In the genomic region with DNA sequence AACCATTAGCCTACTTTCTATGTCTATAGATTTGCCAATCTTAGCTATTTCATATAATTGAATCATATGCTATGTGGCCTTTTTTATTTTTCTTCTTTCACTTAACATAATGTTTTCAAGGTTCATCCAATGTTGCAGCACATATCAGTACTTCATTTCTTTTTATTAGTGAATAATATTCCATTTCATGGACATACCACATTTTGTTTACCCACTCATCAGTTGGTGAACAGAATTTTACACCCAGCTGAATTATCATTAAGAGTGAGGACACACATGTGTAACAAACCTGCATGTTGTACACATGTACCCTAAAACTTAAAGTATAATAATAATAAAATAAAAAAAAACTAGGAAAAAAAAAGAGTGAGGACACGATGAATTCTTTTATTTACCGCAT, we compare ENCODE assay signal across 8 cellular contexts.
"Had no signal": no experiment of that assay in that cellular context is flagged by ENCODE, and none has a peak within 500 bp of the region (broad histone marks: within the 10 kb centered on the region; RNA-seq: fewer than 3 reads in every experiment).

No MANE protein-coding gene starts in this region.

- DNase-seq: GDM1, GF-D8 had no signal

- ATAC-seq: GM12878 had no signal

- FAIRE-seq: G401.6, GM12878, GM12891, GM12892, GM18507, GM19239 had no signal

- H3K4me3 ChIP-seq: GM12878 had no signal
